8 cellular contexts compared by ENCODE assay signal in genomic region chr9:13568851-13569618, GRCh38.
DNase-seq lines count a peak whose midpoint lies in the region; ATAC-seq, FAIRE-seq and TF ChIP-seq lines count a peak whose summit lies in the region.

No MANE protein-coding gene starts in this region.

- no peak for FAIRE-seq in small intestine (lab: Jason Lieb, UNC)

- no peak for TF ChIP-seq CTCF in AG04450 (IDR thresholded peaks at IDR 0.05; ENCODE audit: low read depth, low read length)

- peaks cover 7% of the 10 kb centered on the region for H3K27me3 ChIP-seq in AG04450 (ENCODE audit: control insufficient read depth, insufficient read depth, low read length)
- H3K27me3 ChIP-seq in mucosa of stomach (ENCODE audit: control insufficient read depth, insufficient read depth, low read length), result no peaks in the 10 kb centered on the region
- H3K27me3 ChIP-seq in small intestine (ENCODE audit: control insufficient read depth in 2 of 2, insufficient read depth in 2 of 2, low read length in 2 of 2), result no peaks in the 10 kb centered on the region

- H3K9me3 ChIP-seq in AG04450 (ENCODE audit: control insufficient read depth, insufficient read depth, low read length) (no peaks in the 10 kb centered on the region), mucosa of stomach (ENCODE audit: control insufficient read depth, low read length) (no peaks in the 10 kb centered on the region), small intestine (ENCODE audit: control insufficient read depth, low read depth) (no peaks in the 10 kb centered on the region)

- H3K27ac ChIP-seq in AG04450 (ENCODE audit: low read depth, low read length), result no peak overlapping the region
- H3K27ac ChIP-seq in small intestine (ENCODE audit: low read depth in 1 of 2, low read length in 1 of 2), result peak overlapping the region in 1 of 2 donors; percentile 64

- H3K4me1 ChIP-seq in mucosa of stomach (ENCODE audit: control insufficient read depth, insufficient read depth, low read length), result no peaks in the 10 kb centered on the region
- no peaks in the 10 kb centered on the region for H3K4me1 ChIP-seq in small intestine (ENCODE audit: control insufficient read depth in 2 of 2, insufficient read depth in 1 of 2, low read depth in 1 of 2, low read length in 1 of 2)

- CTCF ChIA-PET in AG04450 (lab: Charles Lee), result no interaction called here

- H3K9ac ChIP-seq in mucosa of stomach (ENCODE audit: low read length), result peak overlapping the region; percentile 53

- H3K4me3 ChIP-seq in AG04450 (ENCODE audit: low read depth, low read length) (peak overlapping the region; percentile 21; the same call in 1 of the 2 replicates), mucosa of stomach (ENCODE audit: low read length) (no peak overlapping the region), small intestine (ENCODE audit: low read depth in 1 of 2, low read length in 2 of 2) (no peak overlapping the region)

- 11 to 20% (median 14%) methylated on average over 18 of the region's 18 CpGs for WGBS in small intestine, 3 donors

- ATAC-seq in GM18867 (IDR thresholded peaks at IDR 0.05; ENCODE audit: unreplicated experiment), result no peak
- ATAC-seq in HG03378 (IDR thresholded peaks at IDR 0.05; ENCODE audit: unreplicated experiment), result no peak

- DNase-seq in AG04450 (ENCODE audit: low read depth, low spot score) (no peak), NCI-H2081 (lab: John Stamatoyannopoulos, UW) (peak; percentile 90 to 98), dermis blood vessel endothelial cell (peak; percentile 52), UCSD-AML1 (lab: John Stamatoyannopoulos, UW; ENCODE audit: unreplicated experiment) (no peak), small intestine (no peak)

- POLR2A ChIA-PET in AG04450 (lab: Yijun Ruan, JAX), result no interaction called here

- no peaks in the 10 kb centered on the region for H3K36me3 ChIP-seq in mucosa of stomach (ENCODE audit: control insufficient read depth, insufficient read depth, low read length)
- H3K36me3 ChIP-seq in small intestine (ENCODE audit: control insufficient read depth in 2 of 2, insufficient read depth in 2 of 2, low read length in 2 of 2), result no peaks in the 10 kb centered on the region

Comparison
In these comparisons a context has a peak if more than half of its experiments do, and no peak if none do; other contexts are left out.
1. DNase-seq: peak in NCI-H2081 (2 of 2) and dermis blood vessel endothelial cell (single experiment); none in AG04450 (single experiment), UCSD-AML1 (single experiment) and small intestine (single experiment).